In genomic region chr18:28404721-28405120, GRCh38 we compare ENCODE assay signal across 21 cellular contexts.
"Had no signal": no experiment of that assay in that cellular context is flagged by ENCODE, and none has a peak within 500 bp of the region (broad histone marks: within the 10 kb centered on the region; RNA-seq: fewer than 3 reads in every experiment).

No MANE protein-coding gene starts in this region.

- DNase-seq: KBM-7, MG63, NCI-H1092 treated with DMSO at 0.1 percent for 48 hours, NCI-H1436, NCI-H187, NCI-H2029, NCI-H2081 treated with DMSO at 0.1 percent for 48 hours, NCI-H2171, NCI-H226, NCI-H446, NCI-H510A, NCI-H524 treated with DMSO at 0.1 percent for 48 hours, NCI-H69, NCI-H774, Right ventricle myocardium superior, RPMI8226, SIG-M5, SK-N-SH, SW 1271, T-cell had no signal

- H3K9ac ChIP-seq: SK-N-SH had no signal

- H3K27me3 ChIP-seq: MG63, SJSA1 had no signal

- H3K4me1 ChIP-seq: SJSA1 had no signal

- H3K4me3 Mint-ChIP-seq: T-cell had no signal

- H3K27ac Mint-ChIP-seq: T-cell had no signal

- H3K36me3 Mint-ChIP-seq: T-cell had no signal

- H3K4me1 Mint-ChIP-seq: T-cell had no signal

- H3K27me3 Mint-ChIP-seq: T-cell had no signal

- H3K27ac ChIP-seq: SJSA1 had no signal

- H3K4me2 ChIP-seq: SK-N-SH had no signal

- H3K9me3 ChIP-seq: MG63, SJSA1, SK-N-SH had no signal

- H3K36me3 ChIP-seq: MG63, SJSA1 had no signal

- H3K4me3 ChIP-seq: MG63, SJSA1 had no signal
